In the genomic region with DNA sequence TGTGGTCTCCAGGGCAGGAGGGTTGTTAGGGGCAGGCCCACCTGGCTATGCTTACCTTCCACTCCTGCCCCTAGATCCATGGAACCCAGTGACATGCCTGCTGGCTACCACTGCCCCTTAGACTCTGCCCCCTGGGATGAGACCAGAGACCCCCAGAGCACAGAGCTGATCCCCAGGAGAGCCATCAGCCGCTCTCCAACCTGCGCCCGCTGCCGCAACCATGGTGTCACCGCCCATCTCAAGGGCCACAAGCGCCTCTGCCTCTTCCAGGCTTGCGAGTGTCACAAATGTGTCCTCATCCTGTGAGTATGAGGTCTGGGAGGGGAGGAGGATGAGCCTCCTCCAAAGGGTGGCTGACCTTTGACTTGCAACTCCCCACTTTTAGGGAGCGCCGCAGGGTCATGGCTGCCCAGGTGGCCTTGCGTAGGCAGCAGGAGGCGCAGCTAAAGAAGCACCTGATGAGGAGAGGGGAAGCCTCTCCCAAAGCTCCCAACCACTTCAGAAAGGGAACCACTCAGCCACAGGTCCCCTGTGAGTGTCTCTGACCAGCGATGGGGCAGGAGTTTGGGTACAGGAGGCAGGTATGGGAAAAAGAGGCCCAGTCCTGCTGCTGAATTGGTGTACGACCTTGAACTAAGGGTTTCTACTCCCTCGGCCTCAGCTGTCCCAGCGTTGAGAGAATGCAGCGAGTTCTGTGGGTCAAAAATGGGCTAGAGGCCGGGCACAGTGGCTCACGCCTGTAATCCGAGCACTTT, we compare ENCODE assay signal across 1 cellular context.
TF ChIP-seq lines count a peak whose summit lies in the region.

No MANE protein-coding gene starts in this region.

TF ChIP-seq in H1, 55 proteins besides CTCF, POLR2A, EP300 and RAD21:
- no peak for TF ChIP-seq HDAC2 (IDR thresholded peaks at IDR 0.05; ENCODE audit: borderline replicate concordance in 1 of 2, low read depth in 2 of 2, low read length in 2 of 2)
